ENCODE assay signal across 1 cellular context in genomic region chr14:102516531-102517411, GRCh38.
TF ChIP-seq lines count a peak whose summit lies in the region.

No MANE protein-coding gene starts in this region.

TF ChIP-seq in HepG2, 621 proteins besides CTCF, POLR2A, EP300 and RAD21 (continued from another document and continues in another):
- TF ChIP-seq ZNF574 (CRISPR knock-in tag; IDR thresholded peaks at IDR 0.05), result peak; percentile 64
- no peak for TF ChIP-seq DMTF1 (CRISPR knock-in tag; IDR thresholded peaks at IDR 0.05)
- TF ChIP-seq LRRFIP1 (CRISPR knock-in tag; conservative IDR thresholded peaks at IDR 0.05), result no peak
- TF ChIP-seq ATF3 (CRISPR knock-in tag; IDR thresholded peaks at IDR 0.05), result peak; percentile 24; the same call in 1 of the 2 replicates
- TF ChIP-seq CENPBD1 (CRISPR knock-in tag; IDR thresholded peaks at IDR 0.05; ENCODE audit: borderline replicate concordance, low read depth), result no peak
- TF ChIP-seq STAG1 (CRISPR knock-in tag; IDR thresholded peaks at IDR 0.05), result peak; percentile 81
- TF ChIP-seq RCOR2 (CRISPR knock-in tag; IDR thresholded peaks at IDR 0.05), result peak; percentile 64; the same call in 1 of the 2 replicates
- TF ChIP-seq SP4 (CRISPR knock-in tag; IDR thresholded peaks at IDR 0.05), result no peak; the same call in 1 of the 2 replicates
- TF ChIP-seq GMEB1 (CRISPR knock-in tag; IDR thresholded peaks at IDR 0.05; ENCODE audit: borderline replicate concordance), result no peak
- peak; percentile 55; the same call in 1 of the 2 replicates for TF ChIP-seq ZFP90 (CRISPR knock-in tag; IDR thresholded peaks at IDR 0.05; ENCODE audit: borderline replicate concordance)
- no peak for TF ChIP-seq ZNF569 (CRISPR knock-in tag; IDR thresholded peaks at IDR 0.05; ENCODE audit: borderline replicate concordance)
- no peak for TF ChIP-seq ARID2 (CRISPR knock-in tag; IDR thresholded peaks at IDR 0.05; ENCODE audit: borderline replicate concordance)
- no peak for TF ChIP-seq REST (IDR thresholded peaks at IDR 0.05; ENCODE audit: borderline replicate concordance in 1 of 2, low read depth in 1 of 2, low read length in 2 of 2)
- peak; percentile 65 for TF ChIP-seq XRCC5 (optimal IDR thresholded peaks at IDR 0.05; ENCODE audit: low read length)
- no peak for TF ChIP-seq ATF7-NPFF (CRISPR knock-in tag; IDR thresholded peaks at IDR 0.05; ENCODE audit: low read depth)
- TF ChIP-seq HIVEP1 (CRISPR knock-in tag; IDR thresholded peaks at IDR 0.05), result no peak; the same call in 1 of the 2 replicates
- no peak for TF ChIP-seq ZNF207 (IDR thresholded peaks at IDR 0.05; ENCODE audit: borderline replicate concordance)
- TF ChIP-seq NFIC (IDR thresholded peaks at IDR 0.05; ENCODE audit: low read length), result no peak
- peak; percentile 68; the same call in 1 of the 2 replicates for TF ChIP-seq ZKSCAN8 (CRISPR knock-in tag; IDR thresholded peaks at IDR 0.05; ENCODE audit: borderline replicate concordance)
- peak; percentile 63 for TF ChIP-seq TFDP2 (CRISPR knock-in tag; IDR thresholded peaks at IDR 0.05)
- TF ChIP-seq TRIM24 (CRISPR knock-in tag; IDR thresholded peaks at IDR 0.05), result no peak
- no peak for TF ChIP-seq KDM5A (IDR thresholded peaks at IDR 0.05; ENCODE audit: borderline replicate concordance, low read length)
- no peak for TF ChIP-seq ZNF7 (CRISPR knock-in tag; IDR thresholded peaks at IDR 0.05)
- no peak; the same call in 1 of the 2 replicates for TF ChIP-seq BCL3 (CRISPR knock-in tag; IDR thresholded peaks at IDR 0.05)
- TF ChIP-seq CEBPZ (IDR thresholded peaks at IDR 0.05; ENCODE audit: low read length), result no peak
- no peak for TF ChIP-seq NPAS2 (CRISPR knock-in tag; IDR thresholded peaks at IDR 0.05; ENCODE audit: borderline replicate concordance)
- no peak; the same call in 1 of the 2 replicates for TF ChIP-seq SMC3 (IDR thresholded peaks at IDR 0.05; ENCODE audit: low read length)
- TF ChIP-seq ZFAT (CRISPR knock-in tag; conservative IDR thresholded peaks at IDR 0.05), result no peak
- no peak for TF ChIP-seq CHD2 (IDR thresholded peaks at IDR 0.05; ENCODE audit: low read depth, low read length)
- TF ChIP-seq SALL1 (CRISPR knock-in tag; IDR thresholded peaks at IDR 0.05), result peak; percentile 59; the same call in 1 of the 2 replicates
- peak; percentile 59; the same call in 1 of the 2 replicates for TF ChIP-seq TFDP1 (CRISPR knock-in tag; IDR thresholded peaks at IDR 0.05; ENCODE audit: borderline replicate concordance)
- TF ChIP-seq BCL6 (CRISPR knock-in tag; IDR thresholded peaks at IDR 0.05), result peak; percentile 40; the same call in 1 of the 2 replicates
- TF ChIP-seq ZNF282 (IDR thresholded peaks at IDR 0.05; ENCODE audit: partially characterized antibody), result no peak
- TF ChIP-seq ZMYM3 (CRISPR knock-in tag; IDR thresholded peaks at IDR 0.05), result peak; percentile 96
- TF ChIP-seq ZNF567 (CRISPR knock-in tag; IDR thresholded peaks at IDR 0.05; ENCODE audit: borderline replicate concordance), result 0 out of 2 replicates have a peak, but pooled peaks have one; percentile 44
- no peak for TF ChIP-seq HMGA1 (CRISPR knock-in tag; conservative IDR thresholded peaks at IDR 0.05)
- peak; percentile 65; the same call in 1 of the 2 replicates for TF ChIP-seq ZNF264 (CRISPR knock-in tag; IDR thresholded peaks at IDR 0.05)
- no peak for TF ChIP-seq HMG20A (CRISPR knock-in tag; IDR thresholded peaks at IDR 0.05; ENCODE audit: borderline replicate concordance)
